8 cellular contexts compared by ENCODE assay signal in the genomic region with DNA sequence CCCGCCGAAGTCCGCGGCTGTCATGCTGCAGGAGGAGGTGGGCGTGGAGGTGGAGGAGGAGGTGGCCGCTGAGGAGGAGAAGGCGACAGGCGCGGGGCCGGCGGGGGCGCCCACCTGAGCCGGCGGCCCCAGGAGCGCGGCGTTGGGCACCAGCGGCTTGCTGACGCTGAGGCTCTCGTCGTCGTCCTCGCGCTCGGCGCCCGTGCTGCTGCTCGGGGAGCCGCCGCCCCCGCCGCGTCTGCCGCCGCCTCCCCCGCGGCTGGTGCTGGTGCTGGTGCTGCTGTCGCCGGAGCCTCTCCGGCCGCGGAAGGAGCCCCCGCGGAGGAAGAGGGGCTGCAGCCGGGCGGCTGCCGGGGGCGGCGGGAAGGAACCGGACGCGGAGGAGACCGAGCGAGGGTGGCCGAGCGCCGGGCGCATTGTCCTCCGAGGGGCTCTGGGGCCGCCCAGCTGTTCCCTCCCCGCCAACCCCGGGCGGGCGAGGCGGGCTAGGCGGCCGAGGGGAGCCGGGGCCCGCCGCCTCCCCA. TPM values are rescaled to one million over a fixed set of nuclear protein-coding genes. Genes with fewer than 3 reads are reported as not detected.
DNase-seq lines count a peak whose midpoint lies in the region; ATAC-seq, FAIRE-seq and TF ChIP-seq lines count a peak whose summit lies in the region.

No MANE protein-coding gene starts in this region.

- no peak for TF ChIP-seq CTCF in K562 (IDR thresholded peaks at IDR 0.05 in 2 of 3, conservative IDR thresholded peaks at IDR 0.05 in 1 of 3; ENCODE audit: insufficient read depth in 2 of 3, low read depth in 1 of 3, low read length in 3 of 3)

- H3K4me2 ChIP-seq in BLaER1 (peak overlapping the region; percentile 99), K562 (ENCODE audit: insufficient read depth, low read length) (no peak overlapping the region)

- TF ChIP-seq POLR2A in K562 (conservative IDR thresholded peaks at IDR 0.05), result no peak

- in situ Hi-C loops in K562 (cut with MboI), result no loop called here

- H3K27me3 ChIP-seq in BLaER1 (peaks cover 8% of the 10 kb centered on the region; the same call in 1 of the 2 replicates), HUES48 (ENCODE audit: control insufficient read depth, insufficient read depth, low read length) (peaks cover 4% of the 10 kb centered on the region; the same call in 1 of the 2 replicates), K562 (ENCODE audit: control insufficient read depth in 2 of 2, insufficient read depth in 2 of 2, low read length in 2 of 2) (peaks cover 31 to 66% of the 10 kb centered on the region in 2 experiments)

- H3K9ac ChIP-seq in BLaER1, result peak overlapping the region; percentile 66; the same call in 1 of the 2 replicates
- H3K9ac ChIP-seq in HUES48 (ENCODE audit: low read depth, low read length), result 0 out of 2 replicates have a peak overlapping the region, but pooled peaks have one; percentile 23
- H3K9ac ChIP-seq in K562 (ENCODE audit: insufficient read depth in 1 of 2, low read depth in 2 of 2, low read length in 2 of 2), result no peak overlapping the region

- H3K27ac ChIP-seq in BLaER1 (no peak overlapping the region), HUES48 (ENCODE audit: low read depth, low read length) (no peak overlapping the region), K562 (ENCODE audit: extremely low read depth, low read depth, low read length) (no peak overlapping the region)

- 4% methylated on average over 18 of the region's 70 CpGs for WGBS in K562 (ENCODE audit: insufficient coverage, low coverage, missing lambda C conversion rate)

- POLR2A ChIA-PET in K562 (lab: Yijun Ruan, JAX), result no interaction called here

- H3K4me3 ChIP-seq in BLaER1, result peak overlapping the region; percentile 81
- H3K4me3 ChIP-seq in HUES48 (ENCODE audit: low read depth, low read length), result peak overlapping the region; percentile 68; the same call in 1 of the 2 replicates
- H3K4me3 ChIP-seq in K562, result peak overlapping the region; percentile 26

- TF ChIP-seq EP300 in K562 (IDR thresholded peaks at IDR 0.05; ENCODE audit: low read length), result no peak

- DNase-seq in K562 (ENCODE audit: extremely low read depth in 1 of 4, low spot score in 3 of 4) (peak in 3 of 4 experiments; percentile 20 to 40 (median 36)), lung microvascular endothelial cell (ENCODE audit: low read depth in 2 of 2) (peak; percentile 18 to 23), NCI-H510A (lab: John Stamatoyannopoulos, UW) (no peak), COLO829 (ENCODE audit: low spot score) (no peak), SKM-1 treated with dmso at 0.1 percent for 144 hours (lab: John Stamatoyannopoulos, UW; ENCODE audit: unreplicated experiment) (no peak)

- no peak overlapping the region for H2AFZ ChIP-seq in K562 (ENCODE audit: low read depth, low read length)

- intact Hi-C loops in K562 (cut with micrococcal nuclease), result loop anchor here (5.0 kb wide), 1 partner anchor 52 kb away; no protein-coding TSS in a partner anchor

- H3K4me1 ChIP-seq in BLaER1 (peaks cover 56% of the 10 kb centered on the region), HUES48 (ENCODE audit: control insufficient read depth, insufficient read depth, low read length) (peaks cover 27% of the 10 kb centered on the region), K562 (replicated peaks in 1 of 2; ENCODE audit: control insufficient read depth in 2 of 2, insufficient read depth in 2 of 2, low read length in 2 of 2) (peaks cover 0 to 25% of the 10 kb centered on the region in 2 experiments; a peak in 2 of 5 replicates)

- TF ChIP-seq RAD21 in K562 (CRISPR knock-in tag; conservative IDR thresholded peaks at IDR 0.05 in 1 of 2, IDR thresholded peaks at IDR 0.05 in 1 of 2), result no peak

- H3K9me1 ChIP-seq in K562 (ENCODE audit: control insufficient read depth, insufficient read depth, low read length), result no peaks in the 10 kb centered on the region

- no peak for FAIRE-seq in K562 (lab: Jason Lieb, UNC)

- ATAC-seq in K562 (peak; percentile 22), GM18498 (IDR thresholded peaks at IDR 0.05; ENCODE audit: unreplicated experiment) (no peak)

- H4K20me1 ChIP-seq in BLaER1 (peaks cover 43% of the 10 kb centered on the region), K562 (replicated peaks; ENCODE audit: control insufficient read depth, insufficient read depth, low read length) (peaks cover 13% of the 10 kb centered on the region)

- no peaks in the 10 kb centered on the region for H3K36me3 ChIP-seq in BLaER1
- H3K36me3 ChIP-seq in HUES48 (ENCODE audit: control insufficient read depth, insufficient read depth, low read length), result no peaks in the 10 kb centered on the region
- H3K36me3 ChIP-seq in K562 (ENCODE audit: control insufficient read depth, insufficient read depth, low read length), result no peaks in the 10 kb centered on the region

- CTCF ChIA-PET in K562 (lab: Yijun Ruan, JAX; ENCODE audit: low intra/inter-chr PET ratio), result no interaction called here

- no TSS peak for BruUV-seq in K562 (replicated peaks; lab: Mats Ljungman, UMichigan)

- H3K9me3 ChIP-seq in BLaER1 (no peaks in the 10 kb centered on the region), HUES48 (ENCODE audit: control insufficient read depth, insufficient read depth, low read length) (no peaks in the 10 kb centered on the region), K562 (replicated peaks; ENCODE audit: control insufficient read depth, insufficient read depth, low read depth, low read length) (no peaks in the 10 kb centered on the region)

- H3K79me2 ChIP-seq in K562 (ENCODE audit: control insufficient read depth, insufficient read depth, low read length), result no peaks in the 10 kb centered on the region

TF ChIP-seq in K562, 482 proteins besides CTCF, POLR2A, EP300 and RAD21 (continues in another document):
- no peak for TF ChIP-seq FOXA3 (CRISPR knock-in tag; conservative IDR thresholded peaks at IDR 0.05 in 1 of 2, IDR thresholded peaks at IDR 0.05 in 1 of 2)

RNA-seq across cellular contexts. Expression of a gene that starts 0.4 kb away (rescaled TPM):
- 0.09 TPM in 1 of 2 replicates, not detected in the other for total RNA-seq in K562 (2011; cell fraction: chromatin; rRNA removed; ENCODE audit: low replicate concordance)
- total RNA-seq in K562 (2011; cell fraction: nucleolus; rRNA removed), result under 0.01 TPM in 1 of 2 replicates, not detected in the other
- 0.38 TPM in 1 of 2 replicates, not detected in the other for total RNA-seq in K562 (2011; cell fraction: nucleoplasm; rRNA removed)
- total RNA-seq in K562 (2014; rRNA removed), result 0.04 TPM in 1 of 2 replicates, not detected in the other
- 0.03 TPM in 1 of 2 replicates, not detected in the other for total RNA-seq in K562 (2014; rRNA removed; fragmentation: Illumina TruSeq; extraction: Trizol)
- total RNA-seq in K562 (2015; rRNA removed; fragmentation: Illumina TruSeq; extraction: Trizol), result not detected in 2 replicates
- 0.07 TPM in 2 replicates for total RNA-seq in K562 (2021)
- not detected in 2 replicates for polyA plus RNA-seq in K562 (2011; rRNA removed)
- polyA plus RNA-seq in K562 (2011; cell fraction: cytosol; rRNA removed), result not detected in 2 replicates
- 0.03 TPM in 2 replicates for polyA plus RNA-seq in K562 (2011; cell fraction: nucleus; rRNA removed)
- 0.04 TPM in 1 of 2 replicates, not detected in the other for polyA plus RNA-seq in K562 (2012)
- polyA plus RNA-seq in K562 (2014; fragmentation: Illumina TruSeq; extraction: Trizol), result 0.03 TPM in 1 of 2 replicates, not detected in the other
- under 1 TPM in 1 of 2 experiments, not detected in 1; 0.03 TPM for polyA plus RNA-seq in K562 (2014; fragmentation: Nextera tagmentation; extraction: Ambion mirVana)
- polyA plus RNA-seq in K562 (2014; rRNA removed), result not detected in 2 replicates
- not detected in 2 replicates for polyA minus RNA-seq in K562 (2011; rRNA and poly(A)+ RNA removed)
- polyA minus RNA-seq in K562 (2011; cell fraction: cytosol; rRNA and poly(A)+ RNA removed), result not detected in 2 replicates
- polyA minus RNA-seq in K562 (2011; cell fraction: nucleus; rRNA and poly(A)+ RNA removed), result not detected in 2 replicates
- under 0.01 TPM in 2 replicates for total RNA-seq in lung microvascular endothelial cell

RNA-seq across cellular contexts. Expression of a gene that starts 36.0 kb away (rescaled TPM):
- 18.2 and 21.4 TPM in 2 replicates for total RNA-seq in K562 (2011; cell fraction: chromatin; rRNA removed; ENCODE audit: low replicate concordance)
- total RNA-seq in K562 (2011; cell fraction: nucleolus; rRNA removed), result 21.4 and 22.8 TPM in 2 replicates
- total RNA-seq in K562 (2011; cell fraction: nucleoplasm; rRNA removed), result 21.7 and 23.7 TPM in 2 replicates
- total RNA-seq in K562 (2014; rRNA removed), result 4.4 and 6.6 TPM in 2 replicates
- 2.1 and 2.8 TPM in 2 replicates for total RNA-seq in K562 (2014; rRNA removed; fragmentation: Illumina TruSeq; extraction: Trizol)
- 3.7 and 4.1 TPM in 2 replicates for total RNA-seq in K562 (2015; rRNA removed; fragmentation: Illumina TruSeq; extraction: Trizol)
- 11.4 and 11.8 TPM in 2 replicates for total RNA-seq in K562 (2021)
- 6.5 and 7.2 TPM in 2 replicates for polyA plus RNA-seq in K562 (2011; rRNA removed)
- polyA plus RNA-seq in K562 (2011; cell fraction: cytosol; rRNA removed), result 5.1 and 11.4 TPM in 2 replicates
- polyA plus RNA-seq in K562 (2011; cell fraction: nucleus; rRNA removed), result 8.8 and 13.0 TPM in 2 replicates
- 5.1 and 7.5 TPM in 2 replicates for polyA plus RNA-seq in K562 (2012)
- 3.1 and 3.8 TPM in 2 replicates for polyA plus RNA-seq in K562 (2014; fragmentation: Illumina TruSeq; extraction: Trizol)
- polyA plus RNA-seq in K562 (2014; fragmentation: Nextera tagmentation; extraction: Ambion mirVana), result under 1 TPM; 0.17 to 0.21 TPM
- polyA plus RNA-seq in K562 (2014; rRNA removed), result 5.7 and 6.9 TPM in 2 replicates
- 5.4 and 6.7 TPM in 2 replicates for polyA minus RNA-seq in K562 (2011; rRNA and poly(A)+ RNA removed)
- 3.1 and 4.1 TPM in 2 replicates for polyA minus RNA-seq in K562 (2011; cell fraction: cytosol; rRNA and poly(A)+ RNA removed)
- 7.7 and 10.1 TPM in 2 replicates for polyA minus RNA-seq in K562 (2011; cell fraction: nucleus; rRNA and poly(A)+ RNA removed)
- 1.8 and 2.0 TPM in 2 replicates for total RNA-seq in lung microvascular endothelial cell

RNA-seq across cellular contexts. Expression of a gene that starts 38.3 kb away (rescaled TPM):
- 12.3 and 28.7 TPM in 2 replicates for total RNA-seq in K562 (2011; cell fraction: chromatin; rRNA removed; ENCODE audit: low replicate concordance)
- 34.5 and 34.7 TPM in 2 replicates for total RNA-seq in K562 (2011; cell fraction: nucleolus; rRNA removed)
- total RNA-seq in K562 (2011; cell fraction: nucleoplasm; rRNA removed), result 23.5 and 27.0 TPM in 2 replicates
- total RNA-seq in K562 (2014; rRNA removed), result 36.6 and 44.2 TPM in 2 replicates
- 11.5 and 14.4 TPM in 2 replicates for total RNA-seq in K562 (2014; rRNA removed; fragmentation: Illumina TruSeq; extraction: Trizol)
- total RNA-seq in K562 (2015; rRNA removed; fragmentation: Illumina TruSeq; extraction: Trizol), result 20.1 and 22.0 TPM in 2 replicates
- 29.7 and 32.2 TPM in 2 replicates for total RNA-seq in K562 (2021)
- polyA plus RNA-seq in K562 (2011; rRNA removed), result 23.1 and 28.7 TPM in 2 replicates
- 37.2 and 54.8 TPM in 2 replicates for polyA plus RNA-seq in K562 (2011; cell fraction: cytosol; rRNA removed)
- 27.3 and 34.3 TPM in 2 replicates for polyA plus RNA-seq in K562 (2011; cell fraction: nucleus; rRNA removed)
- polyA plus RNA-seq in K562 (2012), result 15.1 and 22.1 TPM in 2 replicates
- polyA plus RNA-seq in K562 (2014; fragmentation: Illumina TruSeq; extraction: Trizol), result 24.2 and 26.8 TPM in 2 replicates
- polyA plus RNA-seq in K562 (2014; fragmentation: Nextera tagmentation; extraction: Ambion mirVana), result 1 to 10 TPM; 1.6 to 2.3 TPM
- polyA plus RNA-seq in K562 (2014; rRNA removed), result 33.9 and 40.0 TPM in 2 replicates
- 8.1 and 15.6 TPM in 2 replicates for polyA minus RNA-seq in K562 (2011; rRNA and poly(A)+ RNA removed)
- polyA minus RNA-seq in K562 (2011; cell fraction: cytosol; rRNA and poly(A)+ RNA removed), result 13.9 and 15.7 TPM in 2 replicates
- 12.2 and 12.3 TPM in 2 replicates for polyA minus RNA-seq in K562 (2011; cell fraction: nucleus; rRNA and poly(A)+ RNA removed)
- 28.8 and 35.5 TPM in 2 replicates for total RNA-seq in lung microvascular endothelial cell

Comparison
In these comparisons a context has a peak if more than half of its experiments do, and no peak if none do; other contexts are left out.
1. H3K4me3 ChIP-seq: peak in every context shown above with its lines; median percentile 81 in BLaER1; 68 in HUES48; 26 in K562.
2. H3K9ac ChIP-seq: peak in BLaER1 (single experiment) and HUES48 (single experiment); none in K562 (0 of 2).
3. DNase-seq: peak in K562 (3 of 4) and lung microvascular endothelial cell (2 of 2); none in NCI-H510A (single experiment), COLO829 (single experiment) and SKM-1 treated with dmso at 0.1 percent for 144 hours (single experiment).